Comparison of ENCODE assay signal across 8 cellular contexts in the genomic region with DNA sequence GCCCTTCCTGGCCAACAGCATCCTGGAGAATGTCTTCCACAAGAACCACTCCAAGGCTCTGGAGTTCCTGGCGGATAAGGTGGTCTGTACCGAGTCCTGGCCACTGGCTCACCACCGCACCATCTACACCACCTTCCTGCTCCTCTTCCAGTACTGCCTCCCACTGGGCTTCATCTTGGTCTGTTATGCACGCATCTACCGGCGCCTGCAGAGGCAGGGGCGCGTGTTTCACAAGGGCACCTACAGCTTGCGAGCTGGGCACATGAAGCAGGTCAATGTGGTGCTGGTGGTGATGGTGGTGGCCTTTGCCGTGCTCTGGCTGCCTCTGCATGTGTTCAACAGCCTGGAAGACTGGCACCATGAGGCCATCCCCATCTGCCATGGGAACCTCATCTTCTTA. TPM values are rescaled to one million over a fixed set of nuclear protein-coding genes. Genes with fewer than 3 reads are reported as not detected.
"Had no signal": no experiment of that assay in that cellular context is flagged by ENCODE, and none has a peak within 500 bp of the region (broad histone marks: within the 10 kb centered on the region; RNA-seq: fewer than 3 reads in every experiment).

No MANE protein-coding gene starts in this region.

RNA-seq across cellular contexts. Expression of a gene that starts 4.0 kb away (rescaled TPM):
- total RNA-seq: LHCN-M2, MCF 10A, NCI-H460, OCI-LY7, PC-9, Right ventricle myocardium superior, RPMI7951 had no signal
- polyA plus RNA-seq: SK-N-SH had no signal
